In genomic region chr6:110710115-110710514, GRCh38 we compare ENCODE assay signal across 23 cellular contexts.
DNase-seq lines count a peak whose midpoint lies in the region; ATAC-seq and TF ChIP-seq lines count a peak whose summit lies in the region.
"Had no signal": no experiment of that assay in that cellular context is flagged by ENCODE, and none has a peak within 500 bp of the region (broad histone marks: within the 10 kb centered on the region; RNA-seq: fewer than 3 reads in every experiment).

No MANE protein-coding gene starts in this region.

- peak; percentile 14 for DNase-seq in A673 (ENCODE audit: low spot score)
- DNase-seq in dorsolateral prefrontal cortex, result no peak
- peak; percentile 11 for DNase-seq in myocyte (ENCODE audit: low read depth)
- peak; percentile 8 for DNase-seq in skeletal muscle cell (ENCODE audit: low read depth)
- no peak for DNase-seq in PC-9
- DNase-seq in NCI-H1092 treated with DMSO at 0.1 percent for 48 hours (lab: John Stamatoyannopoulos, UW), result no peak
- DNase-seq: CD4-positive, CD25-positive, alpha-beta regulatory T cell; H9; Kasumi-1; NCI-H1105; NCI-H1436 treated with DMSO at 0.1 percent for 48 hours; NCI-H187 treated with DMSO at 0.1 percent for 48 hours; NCI-H446; NCI-H524 treated with DMSO at 0.1 percent for 48 hours; NCI-H82; SHP77 had no signal

- no peak overlapping the region for H2AFZ ChIP-seq in PC-9
- H2AFZ ChIP-seq: GM23338 had no signal

- 0 out of 2 replicates have a peak, but pooled peaks cover 7% of the 10 kb centered on the region for H3K79me2 ChIP-seq in PC-9 (ENCODE audit: low read depth)

- POLR2A ChIA-PET in A673 (lab: Charles Lee; ENCODE audit: low non-redundant PET), result no interaction called here
- POLR2A ChIA-PET in PC-9 (lab: Charles Lee; ENCODE audit: unreplicated experiment), result interaction anchor here (0.7 kb wide), 1 partner anchor 11 kb away, joined by 6 read pairs; no protein-coding TSS in a partner anchor

- no peak for ATAC-seq in activated CD4-positive, CD25-positive, alpha-beta regulatory T cell treated with anti-CD3 and anti-CD28 coated beads, Interleukin-2, amount 50 U/mL, for 24 hours
- no peak for ATAC-seq in HG02571 (IDR thresholded peaks at IDR 0.05; ENCODE audit: unreplicated experiment)
- ATAC-seq: GM23338, K562, Panc1 had no signal

- BruUV-seq in A673 (replicated peaks; lab: Mats Ljungman, UMichigan) (no TSS peak), PC-9 (replicated peaks; lab: Mats Ljungman, UMichigan) (no TSS peak)

- no peak overlapping the region for H3K27ac ChIP-seq in A673 (ENCODE audit: low read depth, low read length, poor library complexity, severe bottlenecking)
- peak overlapping the region in 46 of 59 donors; percentile 0 to 75 (median 39) for H3K27ac ChIP-seq in dorsolateral prefrontal cortex
- no peak overlapping the region for H3K27ac ChIP-seq in PC-9
- H3K27ac ChIP-seq: BLaER1, RWPE1 had no signal

- CTCF ChIA-PET in A673 (lab: Charles Lee) (no interaction called here), PC-9 (lab: Charles Lee) (no interaction called here)

- no peak overlapping the region for H3K4me2 ChIP-seq in PC-9
- H3K4me2 ChIP-seq: BLaER1, GM23338 had no signal

- H3K36me3 ChIP-seq in A673 (ENCODE audit: insufficient read depth, low read length, poor library complexity, severe bottlenecking), result no peaks in the 10 kb centered on the region
- H3K36me3 ChIP-seq in PC-9 (ENCODE audit: low read depth), result no peaks in the 10 kb centered on the region

- intact Hi-C loops in A673 (cut with micrococcal nuclease; ENCODE audit: unreplicated experiment) (no loop called here), dorsolateral prefrontal cortex (cut with DNase I) (no loop called here), PC-9 (cut with micrococcal nuclease; ENCODE audit: unreplicated experiment) (no loop called here)

- no peak for TF ChIP-seq CTCF in A673 (conservative IDR thresholded peaks at IDR 0.05; ENCODE audit: low read depth, low read length)
- TF ChIP-seq CTCF in dorsolateral prefrontal cortex (IDR thresholded peaks at IDR 0.05 in 54 of 56, conservative IDR thresholded peaks at IDR 0.05 in 2 of 56; ENCODE audit: low read depth in 1 of 56, partially characterized antibody in 56 of 56), result no peak
- TF ChIP-seq CTCF in PC-9 (conservative IDR thresholded peaks at IDR 0.05), result no peak

- no peaks in the 10 kb centered on the region for H3K9me2 ChIP-seq in PC-9 (ENCODE audit: insufficient read depth)

- no peaks in the 10 kb centered on the region; the same call in 1 of the 2 replicates for H3F3A ChIP-seq in PC-9 (ENCODE audit: insufficient read depth, low read depth)

- H3K9me3 ChIP-seq in A673 (ENCODE audit: low read depth, low read length, poor library complexity, severe bottlenecking) (no peaks in the 10 kb centered on the region), PC-9 (ENCODE audit: insufficient read depth, low read depth) (no peaks in the 10 kb centered on the region)
- H3K9me3 ChIP-seq: BLaER1 had no signal

- no peaks in the 10 kb centered on the region for H4K20me1 ChIP-seq in PC-9 (ENCODE audit: insufficient read depth)
- H4K20me1 ChIP-seq: BLaER1 had no signal

- H3K27me3 ChIP-seq in A673 (replicated peaks; ENCODE audit: insufficient read depth, low read depth, low read length, poor library complexity), result no peaks in the 10 kb centered on the region
- no peaks in the 10 kb centered on the region for H3K27me3 ChIP-seq in dorsolateral prefrontal cortex
- no peaks in the 10 kb centered on the region for H3K27me3 ChIP-seq in PC-9 (ENCODE audit: insufficient read depth, low read depth)
- H3K27me3 ChIP-seq: BLaER1 had no signal

- no peak overlapping the region for H3K4me3 ChIP-seq in A673 (ENCODE audit: low read depth, low read length, poor library complexity, severe bottlenecking)
- H3K4me3 ChIP-seq in dorsolateral prefrontal cortex, result no peak overlapping the region
- H3K4me3 ChIP-seq in skeletal muscle cell (ENCODE audit: low read depth, low read length), result no peak overlapping the region
- no peak overlapping the region for H3K4me3 ChIP-seq in PC-9
- H3K4me3 ChIP-seq: BLaER1, GM23338, K562 had no signal

- no peaks in the 10 kb centered on the region for H3K4me1 ChIP-seq in A673 (ENCODE audit: insufficient read depth, low read length, poor library complexity, severe bottlenecking)
- H3K4me1 ChIP-seq in PC-9 (replicated peaks; ENCODE audit: insufficient read depth), result peaks cover 10% of the 10 kb centered on the region; the same call in 1 of the 2 replicates
- H3K4me1 ChIP-seq: BLaER1 had no signal

Comparison
In these comparisons a context has a peak if more than half of its experiments do, and no peak if none do; other contexts are left out.
1. DNase-seq: peak in A673 (single experiment), myocyte (single experiment) and skeletal muscle cell (single experiment); none in dorsolateral prefrontal cortex (0 of 10), PC-9 (0 of 2) and NCI-H1092 treated with DMSO at 0.1 percent for 48 hours (single experiment).
2. H3K27ac ChIP-seq: peak in dorsolateral prefrontal cortex (46 of 59); none in A673 (single experiment) and PC-9 (single experiment).